Comparison of ENCODE assay signal across 1 cellular context in genomic region chr12:4562034-4562657, GRCh38.
A peak's percentile ranks its signal among the peaks of the same experiment; 100 is the strongest.
TF ChIP-seq lines count a peak whose summit lies in the region.

TSS of gene DYRK4 (plus strand) at chr12:4562208. CDS start at chr12:4562246, 38 bp downstream.

TF ChIP-seq in HepG2, 621 proteins besides CTCF, POLR2A, EP300 and RAD21 (continued from another document and continues in another):
- TF ChIP-seq ETS1 (CRISPR knock-in tag; IDR thresholded peaks at IDR 0.05) (no peak), ZNF672 (CRISPR knock-in tag; IDR thresholded peaks at IDR 0.05) (no peak), PCBP2 (optimal IDR thresholded peaks at IDR 0.05; ENCODE audit: low read depth, low read length, poor library complexity, severe bottlenecking) (no peak), MYC (CRISPR knock-in tag; IDR thresholded peaks at IDR 0.05; ENCODE audit: borderline replicate concordance) (peak; percentile 36; the same call in 1 of the 2 replicates), ZNF180 (CRISPR knock-in tag; IDR thresholded peaks at IDR 0.05; ENCODE audit: borderline replicate concordance, low read depth) (no peak), ZNF142 (CRISPR knock-in tag; IDR thresholded peaks at IDR 0.05) (0 out of 2 replicates have a peak, but pooled peaks have one; percentile 43), ZNF839 (CRISPR knock-in tag; IDR thresholded peaks at IDR 0.05; ENCODE audit: borderline replicate concordance) (no peak), ZNF710 (CRISPR knock-in tag; IDR thresholded peaks at IDR 0.05; ENCODE audit: borderline replicate concordance) (no peak), ZNF580 (CRISPR knock-in tag; IDR thresholded peaks at IDR 0.05; ENCODE audit: borderline replicate concordance, low read depth) (peak; percentile 39; the same call in 1 of the 2 replicates), NRL (CRISPR knock-in tag; IDR thresholded peaks at IDR 0.05; ENCODE audit: borderline replicate concordance) (no peak), ZNF687 (CRISPR knock-in tag; IDR thresholded peaks at IDR 0.05) (peak; percentile 97), IRF1 (CRISPR knock-in tag; IDR thresholded peaks at IDR 0.05; ENCODE audit: low read depth) (0 out of 2 replicates have a peak, but pooled peaks have one; percentile 24), ZNF337 (CRISPR knock-in tag; IDR thresholded peaks at IDR 0.05; ENCODE audit: borderline replicate concordance, low read depth) (no peak), HIVEP1 (CRISPR knock-in tag; IDR thresholded peaks at IDR 0.05) (peak; percentile 73), TIGD3 (CRISPR knock-in tag; IDR thresholded peaks at IDR 0.05; ENCODE audit: borderline replicate concordance) (no peak), ZNF776 (CRISPR knock-in tag; IDR thresholded peaks at IDR 0.05) (peak; percentile 77; the same call in 1 of the 2 replicates), ARID2 (CRISPR knock-in tag; IDR thresholded peaks at IDR 0.05; ENCODE audit: borderline replicate concordance) (0 out of 2 replicates have a peak, but pooled peaks have one; percentile 66), ZNF441 (CRISPR knock-in tag; IDR thresholded peaks at IDR 0.05; ENCODE audit: borderline replicate concordance) (peak; percentile 73; the same call in 1 of the 2 replicates), SALL1 (CRISPR knock-in tag; IDR thresholded peaks at IDR 0.05) (peak; percentile 69), ZNF460 (CRISPR knock-in tag; IDR thresholded peaks at IDR 0.05; ENCODE audit: borderline replicate concordance) (no peak), ZEB1 (IDR thresholded peaks at IDR 0.05; ENCODE audit: insufficient replicate concordance, low read depth) (no peak), ZNF749 (CRISPR knock-in tag; IDR thresholded peaks at IDR 0.05; ENCODE audit: borderline replicate concordance) (no peak), KAT2B (IDR thresholded peaks at IDR 0.05; ENCODE audit: borderline replicate concordance, low read depth, low read length) (no peak), IKZF4 (CRISPR knock-in tag; IDR thresholded peaks at IDR 0.05; ENCODE audit: borderline replicate concordance, low read depth, not compliant biosample characterization) (no peak), PAXIP1 (CRISPR knock-in tag; conservative IDR thresholded peaks at IDR 0.05) (peak; percentile 35; the same call in 1 of the 2 replicates)
